Comparison of ENCODE assay signal across 8 cellular contexts in the genomic region with DNA sequence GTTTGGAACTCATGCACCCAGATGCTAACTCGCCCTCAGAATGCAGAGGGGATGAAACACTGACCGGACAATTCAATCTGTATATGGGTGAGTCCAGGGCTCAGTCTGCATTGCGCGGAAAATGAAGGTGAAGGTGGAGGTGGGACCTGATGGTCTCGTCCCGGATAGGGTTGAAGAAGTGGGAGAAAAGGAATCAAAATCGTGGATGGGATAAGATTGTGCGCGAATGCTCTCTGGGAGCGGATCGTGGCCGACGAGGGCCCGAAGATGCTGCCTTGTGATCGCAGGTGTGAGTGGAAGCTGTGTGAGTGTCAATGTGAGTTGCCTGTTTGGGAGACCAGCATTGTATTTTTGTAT. TPM values are rescaled to one million over a fixed set of nuclear protein-coding genes. Genes with fewer than 3 reads are reported as not detected.
DNase-seq lines count a peak whose midpoint lies in the region; ATAC-seq, FAIRE-seq and TF ChIP-seq lines count a peak whose summit lies in the region.

No MANE protein-coding gene starts in this region.

- CTCF ChIA-PET in CD4-positive, alpha-beta memory T cell (lab: Charles Lee; ENCODE audit: partially characterized antibody) = no interaction called here
- CTCF ChIA-PET in GM12878 (lab: Yijun Ruan, JAX) = interaction anchor here (0.6 kb wide), 1 partner anchor 16 kb away, joined by 5 read pairs; no protein-coding TSS in a partner anchor

- peak overlapping the region; percentile 95 for H3K4me2 ChIP-seq in GM12878 (ENCODE audit: control insufficient read depth, insufficient read depth)

- RAD21 ChIA-PET in GM12878 (lab: Charles Lee; ENCODE audit: unreplicated experiment) = interaction anchor here (0.7 to 1.3 kb wide), 3 partner anchors 77 to 245 kb away, joined by 3 to 10 read pairs (median 5); partner anchors contain the start of genes ZNF260, ZNF345 and ZNF567

- H3K9ac ChIP-seq in GM12878 (ENCODE audit: control insufficient read depth, insufficient read depth, low read length) (peak overlapping the region; percentile 62), mucosa of stomach (ENCODE audit: low read length) (peak overlapping the region; percentile 79)

- H3K27ac ChIP-seq in CD4-positive, alpha-beta memory T cell (ENCODE audit: low read depth, low read length) = peak overlapping the region; percentile 81
- H3K27ac ChIP-seq in GM12878 (ENCODE audit: control insufficient read depth, insufficient read depth) = peak overlapping the region; percentile 74

- TF ChIP-seq RAD21 in GM12878 (IDR thresholded peaks at IDR 0.05; ENCODE audit: insufficient read depth, low read depth, low read length) = no peak

- SMC1A ChIA-PET in GM12878 (lab: Charles Lee; ENCODE audit: uncharacterized antibody, unreplicated experiment) = interaction anchor here (0.9 to 2.9 kb wide), 4 partner anchors 77 to 467 kb away, joined by 3 to 18 read pairs (median 3); partner anchors contain the start of genes ZNF345, ZNF529 and ZNF567

- no peaks in the 10 kb centered on the region for H3K9me3 ChIP-seq in CD4-positive, alpha-beta memory T cell (ENCODE audit: control insufficient read depth in 1 of 2, low read length in 2 of 2)
- H3K9me3 ChIP-seq in GM12878 (replicated peaks; ENCODE audit: control insufficient read depth, insufficient read depth, low read length) = peaks cover 4% of the 10 kb centered on the region; the same call in 2 of the 3 replicates
- no peaks in the 10 kb centered on the region for H3K9me3 ChIP-seq in mucosa of stomach (ENCODE audit: control insufficient read depth, low read length)

- TSS peak; percentile 72 for BruUV-seq in GM12878 (replicated peaks; lab: Mats Ljungman, UMichigan)

- in situ Hi-C loops in GM12878 (cut with MboI) = no loop called here

- DNase-seq in CD4-positive, alpha-beta memory T cell = no peak
- DNase-seq in GM12878 (ENCODE audit: low read depth, low spot score) (no peak), NCI-H2081 treated with DMSO at 0.1 percent for 48 hours (lab: John Stamatoyannopoulos, UW) (no peak), NCI-H226 (no peak), AG20443 (ENCODE audit: low spot score) (no peak)
- DNase-seq in stimulated activated CD4-positive, alpha-beta T cell treated with anti-CD3 and anti-CD28 coated beads, Interleukin-15, amount 100 ng/mL, for 24 hours = no peak

- H3K27ac Mint-ChIP-seq in CD4-positive, alpha-beta memory T cell = peak overlapping the region; percentile 91 to 97 (median 95)

- 2% methylated on average over 8 of the region's 15 CpGs for WGBS in GM12878 (ENCODE audit: insufficient coverage, insufficient replicate concordance, low lambda C conversion rate, missing lambda C conversion rate)

- H3K4me3 Mint-ChIP-seq in CD4-positive, alpha-beta memory T cell = peak overlapping the region; percentile 94 to 100 (median 98)

- peaks cover 0 to 44% (median 30%) of the 10 kb centered on the region in 8 donors for H3K9me3 Mint-ChIP-seq in CD4-positive, alpha-beta memory T cell

- intact Hi-C loops in CD4-positive, alpha-beta memory T cell (cut with micrococcal nuclease) = loop anchor here (1.0 to 10.0 kb wide), 9 partner anchors 65 to 694 kb away; partner anchors contain the start of genes ZFP14, ZNF260, ZNF345 and ZNF382
- intact Hi-C loops in GM12878 (cut with micrococcal nuclease; ENCODE audit: unreplicated experiment) = loop anchor here (2.0 to 5.0 kb wide), 4 partner anchors 64 to 694 kb away; partner anchors contain the start of genes ZNF260, ZNF569, ZNF570 and ZNF790

- H3K27me3 Mint-ChIP-seq in CD4-positive, alpha-beta memory T cell = peaks cover 0 to 2% of the 10 kb centered on the region in 2 donors

- no peaks in the 10 kb centered on the region for H3K36me3 ChIP-seq in CD4-positive, alpha-beta memory T cell (ENCODE audit: insufficient read depth, low read length)
- H3K36me3 ChIP-seq in GM12878 (ENCODE audit: control insufficient read depth in 2 of 2, insufficient read depth in 2 of 2, low read length in 1 of 2) (no peaks in the 10 kb centered on the region), mucosa of stomach (ENCODE audit: control insufficient read depth, insufficient read depth, low read length) (no peaks in the 10 kb centered on the region)

- H4K20me1 ChIP-seq in GM12878 (ENCODE audit: control insufficient read depth, insufficient read depth) = no peaks in the 10 kb centered on the region

- TF ChIP-seq CTCF in GM12878 (IDR thresholded peaks at IDR 0.05 in 2 of 3, conservative IDR thresholded peaks at IDR 0.05 in 1 of 3; ENCODE audit: control insufficient read depth in 2 of 3, extremely low read depth in 1 of 3, insufficient read depth in 1 of 3, low read depth in 3 of 3, low read length in 3 of 3) = no peak

- peak overlapping the region; percentile 100 for H2AFZ ChIP-seq in GM12878 (ENCODE audit: control insufficient read depth, low read depth, low read length)

- peaks cover 19% of the 10 kb centered on the region for H3K4me1 ChIP-seq in CD4-positive, alpha-beta memory T cell (ENCODE audit: insufficient read depth, low read length)
- H3K4me1 ChIP-seq in GM12878 (ENCODE audit: control insufficient read depth, insufficient read depth, low read length) (0 out of 2 replicates have a peak, but pooled peaks cover 4% of the 10 kb centered on the region), mucosa of stomach (ENCODE audit: control insufficient read depth, insufficient read depth, low read length) (peaks cover 10% of the 10 kb centered on the region)

- H3K4me3 ChIP-seq in CD4-positive, alpha-beta memory T cell (ENCODE audit: low read length in 2 of 2) = peak overlapping the region; percentile 85 to 90
- peak overlapping the region; percentile 93 for H3K4me3 ChIP-seq in GM12878
- peak overlapping the region; percentile 95 for H3K4me3 ChIP-seq in mucosa of stomach (ENCODE audit: low read length)

- ATAC-seq in HG02943 (IDR thresholded peaks at IDR 0.05; ENCODE audit: low read depth, unreplicated experiment) = peak; percentile 18
- peak; percentile 44 for ATAC-seq in GM12878

- peaks cover 10 to 32% of the 10 kb centered on the region in 2 donors for H3K36me3 Mint-ChIP-seq in CD4-positive, alpha-beta memory T cell

- no peak for TF ChIP-seq EP300 in GM12878 (IDR thresholded peaks at IDR 0.05; ENCODE audit: borderline replicate concordance in 1 of 2, control insufficient read depth in 1 of 2, low read depth in 2 of 2, low read length in 2 of 2)

- no peaks in the 10 kb centered on the region for H3K27me3 ChIP-seq in CD4-positive, alpha-beta memory T cell (ENCODE audit: insufficient read depth, low read length)
- H3K27me3 ChIP-seq in GM12878 (replicated peaks in 1 of 2; ENCODE audit: control insufficient read depth in 2 of 2, insufficient read depth in 2 of 2, low read length in 1 of 2) = no peaks in the 10 kb centered on the region
- no peaks in the 10 kb centered on the region for H3K27me3 ChIP-seq in mucosa of stomach (ENCODE audit: control insufficient read depth, insufficient read depth, low read length)

- POLR2A ChIA-PET in CD4-positive, alpha-beta memory T cell (lab: Charles Lee; ENCODE audit: partially characterized antibody) = interaction anchor here (1.0 to 2.1 kb wide), 11 partner anchors 11 to 919 kb away, joined by 3 to 18 read pairs (median 6); partner anchors contain the start of genes ZNF146, ZNF260, ZNF345 and ZNF382
- POLR2A ChIA-PET in GM12878 (lab: Charles Lee) = interaction anchor here (0.6 to 1.3 kb wide), 3 partner anchors 77 to 845 kb away, joined by 3 to 7 read pairs (median 3); partner anchors contain the start of genes ZNF345 and ZNF565

- no peak for TF ChIP-seq POLR2A in GM12878 (IDR thresholded peaks at IDR 0.05; ENCODE audit: low read depth, low read length)

- peak; percentile 64 for FAIRE-seq in GM12878 (lab: Jason Lieb, UNC)

- peaks cover 18 to 27% (median 24%) of the 10 kb centered on the region in 4 donors for H3K4me1 Mint-ChIP-seq in CD4-positive, alpha-beta memory T cell

- H3K79me2 ChIP-seq in GM12878 (ENCODE audit: control insufficient read depth, insufficient read depth, low read length) = no peaks in the 10 kb centered on the region; the same call in none of the 2 replicates

TF ChIP-seq in GM12878, 131 proteins besides CTCF, POLR2A, EP300 and RAD21 (continues in another document):
- TF ChIP-seq, protein P1, sequence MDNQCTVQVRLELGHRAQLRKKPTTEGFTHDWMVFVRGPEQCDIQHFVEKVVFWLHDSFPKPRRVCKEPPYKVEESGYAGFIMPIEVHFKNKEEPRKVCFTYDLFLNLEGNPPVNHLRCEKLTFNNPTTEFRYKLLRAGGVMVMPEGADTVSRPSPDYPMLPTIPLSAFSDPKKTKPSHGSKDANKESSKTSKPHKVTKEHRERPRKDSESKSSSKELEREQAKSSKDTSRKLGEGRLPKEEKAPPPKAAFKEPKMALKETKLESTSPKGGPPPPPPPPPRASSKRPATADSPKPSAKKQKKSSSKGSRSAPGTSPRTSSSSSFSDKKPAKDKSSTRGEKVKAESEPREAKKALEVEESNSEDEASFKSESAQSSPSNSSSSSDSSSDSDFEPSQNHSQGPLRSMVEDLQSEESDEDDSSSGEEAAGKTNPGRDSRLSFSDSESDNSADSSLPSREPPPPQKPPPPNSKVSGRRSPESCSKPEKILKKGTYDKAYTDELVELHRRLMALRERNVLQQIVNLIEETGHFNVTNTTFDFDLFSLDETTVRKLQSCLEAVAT (IDR thresholded peaks at IDR 0.05) = peak; percentile 5; the same call in 1 of the 2 replicates

RNA-seq across cellular contexts. Expression of gene ZNF850, which starts 0.6 kb away (rescaled TPM):
- total RNA-seq in CD4-positive, alpha-beta memory T cell = 1 to 10 TPM; 3.7 to 5.4 TPM
- 1 to 10 TPM in 1 of 2 donors, not detected in 1; 1.5 TPM for polyA plus RNA-seq in CD4-positive, alpha-beta memory T cell
- total RNA-seq in GM12878 (2013; cell fraction: nucleolus; rRNA removed) = 22.1 and 35.1 TPM in 2 replicates
- total RNA-seq in GM12878 (2014; rRNA removed) (3.4 and 4.1 TPM in 2 replicates), GM12878 (2014; rRNA removed; fragmentation: Illumina TruSeq; extraction: Trizol) (5.4 and 6.4 TPM in 2 replicates), GM12878 (2021) (4.5 and 6.1 TPM in 2 replicates)
- polyA plus RNA-seq in GM12878 (2011; ENCODE audit: low read depth) = 2.1 TPM
- polyA plus RNA-seq in GM12878 (2011; rRNA removed) (5.0 and 6.3 TPM in 2 replicates), GM12878 (2014; fragmentation: Illumina TruSeq; extraction: Trizol) (1.6 and 2.2 TPM in 2 replicates), GM12878 (2014; fragmentation: Nextera tagmentation; extraction: Ambion mirVana) (under 1 TPM; 0.44 to 0.63 TPM), GM12878 (2014; rRNA removed) (1.7 and 2.9 TPM in 2 replicates), GM12878 (2016; fragmentation: Nextera tagmentation; extraction: Ambion mirVana) (1 to 10 TPM; 1.7 to 2.2 TPM)
- polyA plus RNA-seq in GM12878 (2011; cell fraction: cytosol; rRNA removed) = 2.6 and 3.9 TPM in 2 replicates
- polyA plus RNA-seq in GM12878 (2011; cell fraction: nucleus; rRNA removed) = 3.2 and 4.6 TPM in 2 replicates
- 1.8 and 1.9 TPM in 2 replicates for polyA plus RNA-seq in GM12878 (2012)
- polyA minus RNA-seq in GM12878 (2011; rRNA and poly(A)+ RNA removed) = 11.8 and 13.0 TPM in 2 replicates
- polyA minus RNA-seq in GM12878 (2011; cell fraction: cytosol; rRNA and poly(A)+ RNA removed) = 2.5 and 3.2 TPM in 2 replicates
- 2.4 and 7.5 TPM in 2 replicates for polyA minus RNA-seq in GM12878 (2011; cell fraction: nucleus; rRNA and poly(A)+ RNA removed)
